1 cellular context compared by ENCODE assay signal in the genomic region with DNA sequence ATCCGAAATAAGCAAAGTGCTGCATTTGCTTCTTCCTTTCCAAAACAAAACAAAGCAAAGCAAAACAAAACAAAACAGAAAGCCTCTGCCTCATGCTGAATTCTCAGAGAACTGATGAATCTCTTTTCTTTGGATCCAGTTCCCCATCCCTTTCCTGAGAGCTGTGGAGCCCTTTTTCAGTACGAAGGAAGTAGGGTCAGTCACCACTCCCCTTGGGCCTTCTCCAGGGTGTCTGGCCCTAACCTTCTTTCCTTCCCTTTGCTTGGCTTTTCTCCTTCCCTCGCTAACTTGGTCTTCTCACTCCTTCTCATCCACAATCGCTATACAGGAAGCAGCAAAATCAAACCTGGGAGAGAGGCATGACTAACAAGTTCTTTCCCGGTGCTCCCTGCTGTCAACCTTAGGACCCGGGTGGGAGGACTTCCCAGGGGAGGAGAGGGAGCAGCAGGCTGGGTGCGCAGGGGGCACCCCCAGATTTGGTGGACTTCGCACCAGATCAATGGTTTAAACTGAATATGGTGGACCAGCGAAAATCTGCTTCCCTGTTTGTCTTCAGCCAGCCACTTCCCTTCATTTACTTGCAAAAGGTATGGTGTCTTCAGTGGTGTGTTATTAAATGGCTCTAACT.
TF ChIP-seq lines count a peak whose summit lies in the region.

No MANE protein-coding gene starts in this region.

TF ChIP-seq in HepG2, 621 proteins besides CTCF, POLR2A, EP300 and RAD21 (continued from another document):
- TF ChIP-seq, protein P1, sequence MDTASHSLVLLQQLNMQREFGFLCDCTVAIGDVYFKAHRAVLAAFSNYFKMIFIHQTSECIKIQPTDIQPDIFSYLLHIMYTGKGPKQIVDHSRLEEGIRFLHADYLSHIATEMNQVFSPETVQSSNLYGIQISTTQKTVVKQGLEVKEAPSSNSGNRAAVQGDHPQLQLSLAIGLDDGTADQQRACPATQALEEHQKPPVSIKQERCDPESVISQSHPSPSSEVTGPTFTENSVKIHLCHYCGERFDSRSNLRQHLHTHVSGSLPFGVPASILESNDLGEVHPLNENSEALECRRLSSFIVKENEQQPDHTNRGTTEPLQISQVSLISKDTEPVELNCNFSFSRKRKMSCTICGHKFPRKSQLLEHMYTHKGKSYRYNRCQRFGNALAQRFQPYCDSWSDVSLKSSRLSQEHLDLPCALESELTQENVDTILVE (CRISPR knock-in tag; IDR thresholded peaks at IDR 0.05), result no peak
TF ChIP-seq in HepG2: peak in this region for 1.
